In genomic region chr20:62217913-62218773, GRCh38 we compare ENCODE assay signal across 20 cellular contexts. TPM values are rescaled to one million over a fixed set of nuclear protein-coding genes. Genes with fewer than 3 reads are reported as not detected.
DNase-seq lines count a peak whose midpoint lies in the region; ATAC-seq, FAIRE-seq and TF ChIP-seq lines count a peak whose summit lies in the region.
"Had no signal": no experiment of that assay in that cellular context is flagged by ENCODE, and none has a peak within 500 bp of the region (broad histone marks: within the 10 kb centered on the region; RNA-seq: fewer than 3 reads in every experiment).

No MANE protein-coding gene starts in this region.

- no peak overlapping the region for H3K4me3 ChIP-seq in HepG2 (replicated peaks in 1 of 3; ENCODE audit: insufficient read depth in 1 of 3, low read depth in 2 of 3, low read length in 3 of 3)
- no peak overlapping the region for H3K4me3 ChIP-seq in right lobe of liver
- H3K4me3 ChIP-seq: PC-9 had no signal

- H3K27ac ChIP-seq in HepG2 (ENCODE audit: extremely low read length, insufficient read depth, low read length) (no peak overlapping the region), right lobe of liver (no peak overlapping the region)
- H3K27ac ChIP-seq: PC-9 had no signal

- TF ChIP-seq CTCF in HepG2 (CRISPR knock-in tag; IDR thresholded peaks at IDR 0.05) (no peak), right lobe of liver (IDR thresholded peaks at IDR 0.05) (no peak), brain (conservative IDR thresholded peaks at IDR 0.05) (no peak), natural killer cell (IDR thresholded peaks at IDR 0.05) (no peak)

- no peak for TF ChIP-seq RAD21 in HepG2 (CRISPR knock-in tag; IDR thresholded peaks at IDR 0.05)

- ATAC-seq in HepG2 (no peak), right lobe of liver (no peak), natural killer cell (no peak), GM21390 (IDR thresholded peaks at IDR 0.05; ENCODE audit: unreplicated experiment) (no peak), GM18502 (IDR thresholded peaks at IDR 0.05; ENCODE audit: poor library complexity, unreplicated experiment) (no peak)

- TF ChIP-seq EP300 in HepG2 (IDR thresholded peaks at IDR 0.05; ENCODE audit: low read depth in 2 of 2, low read length in 2 of 2) = no peak
- TF ChIP-seq EP300 in HepG2 (CRISPR knock-in tag; IDR thresholded peaks at IDR 0.05; ENCODE audit: borderline replicate concordance) = no peak

- H3K4me1 ChIP-seq in HepG2 (ENCODE audit: insufficient read depth, low read length) = peaks cover 41% of the 10 kb centered on the region
- H3K4me1 ChIP-seq in right lobe of liver = peaks cover 0 to 9% (median 0%) of the 10 kb centered on the region in 4 donors

- no peak for TF ChIP-seq POLR2A in HepG2 (IDR thresholded peaks at IDR 0.05; ENCODE audit: insufficient read depth in 1 of 2, low read depth in 2 of 2, low read length in 2 of 2)
- no peak for TF ChIP-seq POLR2A in right lobe of liver (IDR thresholded peaks at IDR 0.05)

- no peaks in the 10 kb centered on the region for H3K36me3 ChIP-seq in HepG2 (replicated peaks in 1 of 2; ENCODE audit: control insufficient read depth in 1 of 2, insufficient read depth in 2 of 2, low read length in 2 of 2)
- H3K36me3 ChIP-seq in right lobe of liver = no peaks in the 10 kb centered on the region

- no peak overlapping the region for H3K9ac ChIP-seq in HepG2 (ENCODE audit: insufficient read depth, low read depth, low read length)

- H3K9me3 ChIP-seq in HepG2 (ENCODE audit: low read length) = no peaks in the 10 kb centered on the region
- H3K9me3 ChIP-seq in right lobe of liver = no peaks in the 10 kb centered on the region

- FAIRE-seq in HepG2 (lab: Jason Lieb, UNC) = no peak
- FAIRE-seq: GM12892 had no signal

- peaks cover 62 to 87% of the 10 kb centered on the region in 2 experiments for H3K27me3 ChIP-seq in HepG2 (ENCODE audit: control insufficient read depth in 1 of 2, insufficient read depth in 2 of 2, low read length in 2 of 2)
- peaks cover 0 to 13% of the 10 kb centered on the region in 2 donors for H3K27me3 ChIP-seq in right lobe of liver

- WGBS in HepG2 (ENCODE audit: low lambda C conversion rate) = 21% methylated on average over 14 of the region's 38 CpGs
- WGBS in right lobe of liver (ENCODE audit: insufficient coverage, low coverage, low lambda C conversion rate, missing lambda C conversion rate) = 35% methylated on average over 8 of the region's 38 CpGs

- H4K20me1 ChIP-seq in HepG2 (ENCODE audit: insufficient read depth, low read length) = peaks cover 32% of the 10 kb centered on the region; the same call in 1 of the 2 replicates

- H3K79me2 ChIP-seq in HepG2 (ENCODE audit: insufficient read depth, low read length) = no peaks in the 10 kb centered on the region

- POLR2A ChIA-PET in HepG2 (lab: Yijun Ruan, JAX) = no interaction called here

- no peak overlapping the region for H3K4me2 ChIP-seq in HepG2 (ENCODE audit: low read depth, low read length)
- H3K4me2 ChIP-seq: PC-9 had no signal

- H3K27me3 Mint-ChIP-seq in brain = peaks cover 43% of the 10 kb centered on the region
- peaks cover 14 to 39% of the 10 kb centered on the region in 2 donors for H3K27me3 Mint-ChIP-seq in natural killer cell (ENCODE audit: low read depth in 2 of 2)

- in situ Hi-C loops in HepG2 (cut with HindIII; ENCODE audit: extremely low pct_ligation_motif_present, low pct_unique_long_range_greater_than_20kb) = no loop called here

- no TSS peak for BruUV-seq in HepG2 (replicated peaks; lab: Mats Ljungman, UMichigan)

- CTCF ChIA-PET in HepG2 (lab: Yijun Ruan, JAX; ENCODE audit: low intra/inter-chr PET ratio, low total read pairs) = no interaction called here

- H3K36me3 Mint-ChIP-seq in brain (no peaks in the 10 kb centered on the region), natural killer cell (no peaks in the 10 kb centered on the region)
- H3K36me3 Mint-ChIP-seq: CD8-positive, alpha-beta memory T cell; IgD-negative memory B cell had no signal

- H3K27ac Mint-ChIP-seq in brain (no peak overlapping the region), natural killer cell (no peak overlapping the region)
- H3K27ac Mint-ChIP-seq: IgD-negative memory B cell had no signal

- H3K4me3 Mint-ChIP-seq in brain = peak overlapping the region; percentile 61 to 86 (median 77)
- peak overlapping the region; percentile 37 for H3K4me3 Mint-ChIP-seq in natural killer cell

- no peak overlapping the region for H2AFZ ChIP-seq in HepG2 (ENCODE audit: low read length)
- H2AFZ ChIP-seq: PC-9 had no signal

- H3K9me3 Mint-ChIP-seq in brain (peaks cover 0 to 2% (median 0%) of the 10 kb centered on the region in 5 experiments), natural killer cell (no peaks in the 10 kb centered on the region)
- H3K9me3 Mint-ChIP-seq: CD8-positive, alpha-beta memory T cell; IgD-negative memory B cell had no signal

- intact Hi-C loops in HepG2 (cut with micrococcal nuclease; ENCODE audit: unreplicated experiment) (no loop called here), right lobe of liver (cut with DNase I) (no loop called here), natural killer cell (cut with micrococcal nuclease) (no loop called here)

- H3K4me1 Mint-ChIP-seq in brain = peaks cover 16% of the 10 kb centered on the region
- peaks cover 0 to 4% of the 10 kb centered on the region in 2 donors for H3K4me1 Mint-ChIP-seq in natural killer cell

- DNase-seq in HepG2 (ENCODE audit: low spot score) (no peak), right lobe of liver (no peak), natural killer cell (no peak), SK-N-DZ (ENCODE audit: low spot score) (no peak), COR-L47 (lab: John Stamatoyannopoulos, UW) (no peak)
- DNase-seq: 8988T; CD8-positive, alpha-beta memory T cell; DMS 273 treated with DMSO at 0.1 percent for 48 hours; HCEC 1CT; MV-4-11; NCI-H1436 treated with DMSO at 0.1 percent for 48 hours; PC-9 had no signal

RNA-seq across cellular contexts. Expression of gene HRH3, which starts 1.9 kb away (rescaled TPM):
- total RNA-seq in HepG2 (2016; rRNA removed; fragmentation: Illumina TruSeq; extraction: Trizol) = 0.10 and 0.18 TPM in 2 replicates
- 0.10 TPM in 1 of 2 replicates, not detected in the other for total RNA-seq in HepG2 (2016; cell fraction: cytosol; rRNA removed; fragmentation: Illumina TruSeq; extraction: Trizol; ENCODE audit: low read depth)
- 0.06 TPM in 1 of 2 replicates, not detected in the other for total RNA-seq in HepG2 (2016; cell fraction: insoluble cytoplasmic fraction; rRNA removed; fragmentation: Illumina TruSeq; extraction: Trizol)
- 0.12 and 0.14 TPM in 2 replicates for total RNA-seq in HepG2 (2016; cell fraction: membrane; rRNA removed; fragmentation: Illumina TruSeq; extraction: Trizol)
- not detected in 2 replicates for total RNA-seq in HepG2 (2016; cell fraction: nucleus; rRNA removed; fragmentation: Illumina TruSeq; extraction: Trizol)
- polyA plus RNA-seq in HepG2 (2011; rRNA removed) = not detected in 2 replicates
- polyA plus RNA-seq in HepG2 (2011; cell fraction: cytosol; rRNA removed) = not detected in 2 replicates
- polyA plus RNA-seq in HepG2 (2011; cell fraction: nucleus; rRNA removed) = not detected in 2 replicates
- polyA plus RNA-seq in HepG2 (2012) = 0.08 TPM in 1 of 2 replicates, not detected in the other
- polyA plus RNA-seq in HepG2 (2016; cell fraction: cytosol; fragmentation: Illumina TruSeq; extraction: Trizol; ENCODE audit: low read depth) = 0.08 TPM in 1 of 2 replicates, not detected in the other
- 0.34 TPM in 1 of 2 replicates, not detected in the other for polyA plus RNA-seq in HepG2 (2016; cell fraction: insoluble cytoplasmic fraction; fragmentation: Illumina TruSeq; extraction: Trizol; ENCODE audit: low read depth)
- 0.17 TPM in 2 replicates for polyA plus RNA-seq in HepG2 (2016; cell fraction: membrane; fragmentation: Illumina TruSeq; extraction: Trizol; ENCODE audit: low read depth)
- not detected in 2 replicates for polyA plus RNA-seq in HepG2 (2016; cell fraction: nucleus; fragmentation: Illumina TruSeq; extraction: Trizol; ENCODE audit: insufficient read depth, low read depth)
- polyA minus RNA-seq in HepG2 (2011; rRNA and poly(A)+ RNA removed; ENCODE audit: low replicate concordance) = not detected in 2 replicates
- not detected in 2 replicates for polyA minus RNA-seq in HepG2 (2011; cell fraction: cytosol; rRNA and poly(A)+ RNA removed)
- not detected in 2 replicates for polyA minus RNA-seq in HepG2 (2011; cell fraction: nucleus; rRNA and poly(A)+ RNA removed)
- total RNA-seq in right lobe of liver = not detected
- polyA plus RNA-seq in brain (ENCODE audit: insufficient read depth, low read depth, low replicate concordance) = 30.9 TPM
- not detected for total RNA-seq in natural killer cell
- polyA plus RNA-seq in SK-N-DZ (2014; cell fraction: cytosol; rRNA removed) = 25.7 and 26.4 TPM in 2 replicates
- 47.8 and 48.8 TPM in 2 replicates for polyA plus RNA-seq in SK-N-DZ (2014; cell fraction: nucleus; rRNA removed)
- total RNA-seq: CD8-positive, alpha-beta memory T cell; HT-29; PC-9; SK-MEL-5 had no signal
- polyA plus RNA-seq: BJ; CD8-positive, alpha-beta memory T cell; IgD-negative memory B cell had no signal

RNA-seq across cellular contexts. Expression of gene OSBPL2, which starts 20.2 kb away (rescaled TPM):
- total RNA-seq in HepG2 (2016; rRNA removed; fragmentation: Illumina TruSeq; extraction: Trizol) (37.4 and 41.5 TPM in 2 replicates), right lobe of liver (10 to 100 TPM; 15.6 to 27.8 (median 21.2) TPM), natural killer cell (100 to 1,000 TPM in 2 of 3 donors, 10 to 100 TPM in 1; 77.9 to 112 (median 104) TPM)
- total RNA-seq in HepG2 (2016; cell fraction: cytosol; rRNA removed; fragmentation: Illumina TruSeq; extraction: Trizol; ENCODE audit: low read depth) = 19.3 and 19.7 TPM in 2 replicates
- 37.3 and 39.8 TPM in 2 replicates for total RNA-seq in HepG2 (2016; cell fraction: insoluble cytoplasmic fraction; rRNA removed; fragmentation: Illumina TruSeq; extraction: Trizol)
- total RNA-seq in HepG2 (2016; cell fraction: membrane; rRNA removed; fragmentation: Illumina TruSeq; extraction: Trizol) = 18.5 and 19.9 TPM in 2 replicates
- 31.6 and 31.7 TPM in 2 replicates for total RNA-seq in HepG2 (2016; cell fraction: nucleus; rRNA removed; fragmentation: Illumina TruSeq; extraction: Trizol)
- polyA plus RNA-seq in HepG2 (2011; rRNA removed) (18.5 and 20.5 TPM in 2 replicates), brain (ENCODE audit: insufficient read depth, low read depth, low replicate concordance) (54.9 TPM)
- polyA plus RNA-seq in HepG2 (2011; cell fraction: cytosol; rRNA removed) = 11.8 and 12.2 TPM in 2 replicates
- polyA plus RNA-seq in HepG2 (2011; cell fraction: nucleus; rRNA removed) = 64.3 and 72.2 TPM in 2 replicates
- polyA plus RNA-seq in HepG2 (2012) = 29.8 and 30.8 TPM in 2 replicates
- polyA plus RNA-seq in HepG2 (2016; cell fraction: cytosol; fragmentation: Illumina TruSeq; extraction: Trizol; ENCODE audit: low read depth) = 3.5 and 4.8 TPM in 2 replicates
- 31.7 and 35.2 TPM in 2 replicates for polyA plus RNA-seq in HepG2 (2016; cell fraction: insoluble cytoplasmic fraction; fragmentation: Illumina TruSeq; extraction: Trizol; ENCODE audit: low read depth)
- polyA plus RNA-seq in HepG2 (2016; cell fraction: membrane; fragmentation: Illumina TruSeq; extraction: Trizol; ENCODE audit: low read depth) = 9.5 and 9.7 TPM in 2 replicates
- polyA plus RNA-seq in HepG2 (2016; cell fraction: nucleus; fragmentation: Illumina TruSeq; extraction: Trizol; ENCODE audit: insufficient read depth, low read depth) = 69.1 and 71.6 TPM in 2 replicates
- polyA minus RNA-seq in HepG2 (2011; rRNA and poly(A)+ RNA removed; ENCODE audit: low replicate concordance) = 28.3 and 39.1 TPM in 2 replicates
- 11.3 and 14.2 TPM in 2 replicates for polyA minus RNA-seq in HepG2 (2011; cell fraction: cytosol; rRNA and poly(A)+ RNA removed)
- 62.2 and 69.3 TPM in 2 replicates for polyA minus RNA-seq in HepG2 (2011; cell fraction: nucleus; rRNA and poly(A)+ RNA removed)
- polyA plus RNA-seq in SK-N-DZ (2014; cell fraction: cytosol; rRNA removed) = 28.1 and 29.7 TPM in 2 replicates
- polyA plus RNA-seq in SK-N-DZ (2014; cell fraction: nucleus; rRNA removed) = 48.6 and 51.1 TPM in 2 replicates

RNA-seq across cellular contexts. Expression of gene MTG2, which starts 35.3 kb away (rescaled TPM):
- total RNA-seq in HepG2 (2016; rRNA removed; fragmentation: Illumina TruSeq; extraction: Trizol) (31.3 and 37.8 TPM in 2 replicates), right lobe of liver (10 to 100 TPM; 27.0 to 45.6 (median 31.8) TPM), natural killer cell (10 to 100 TPM; 16.8 to 25.8 (median 25.3) TPM)
- 14.9 and 15.3 TPM in 2 replicates for total RNA-seq in HepG2 (2016; cell fraction: cytosol; rRNA removed; fragmentation: Illumina TruSeq; extraction: Trizol; ENCODE audit: low read depth)
- 30.0 and 35.2 TPM in 2 replicates for total RNA-seq in HepG2 (2016; cell fraction: insoluble cytoplasmic fraction; rRNA removed; fragmentation: Illumina TruSeq; extraction: Trizol)
- total RNA-seq in HepG2 (2016; cell fraction: membrane; rRNA removed; fragmentation: Illumina TruSeq; extraction: Trizol) = 20.4 and 23.8 TPM in 2 replicates
- 23.8 and 28.4 TPM in 2 replicates for total RNA-seq in HepG2 (2016; cell fraction: nucleus; rRNA removed; fragmentation: Illumina TruSeq; extraction: Trizol)
- polyA plus RNA-seq in HepG2 (2011; rRNA removed) (20.4 and 22.5 TPM in 2 replicates), brain (ENCODE audit: insufficient read depth, low read depth, low replicate concordance) (47.9 TPM)
- 19.5 and 23.4 TPM in 2 replicates for polyA plus RNA-seq in HepG2 (2011; cell fraction: cytosol; rRNA removed)
- polyA plus RNA-seq in HepG2 (2011; cell fraction: nucleus; rRNA removed) = 31.1 and 31.2 TPM in 2 replicates
- polyA plus RNA-seq in HepG2 (2012) = 21.4 and 26.9 TPM in 2 replicates
- 13.5 and 13.6 TPM in 2 replicates for polyA plus RNA-seq in HepG2 (2016; cell fraction: cytosol; fragmentation: Illumina TruSeq; extraction: Trizol; ENCODE audit: low read depth)
- polyA plus RNA-seq in HepG2 (2016; cell fraction: insoluble cytoplasmic fraction; fragmentation: Illumina TruSeq; extraction: Trizol; ENCODE audit: low read depth) = 33.7 and 36.3 TPM in 2 replicates
- polyA plus RNA-seq in HepG2 (2016; cell fraction: membrane; fragmentation: Illumina TruSeq; extraction: Trizol; ENCODE audit: low read depth) = 18.0 and 19.8 TPM in 2 replicates
- polyA plus RNA-seq in HepG2 (2016; cell fraction: nucleus; fragmentation: Illumina TruSeq; extraction: Trizol; ENCODE audit: insufficient read depth, low read depth) = 87.6 and 92.7 TPM in 2 replicates
- polyA minus RNA-seq in HepG2 (2011; rRNA and poly(A)+ RNA removed; ENCODE audit: low replicate concordance) = 27.2 and 36.2 TPM in 2 replicates
- polyA minus RNA-seq in HepG2 (2011; cell fraction: cytosol; rRNA and poly(A)+ RNA removed) = 13.0 and 15.4 TPM in 2 replicates
- 16.7 and 20.9 TPM in 2 replicates for polyA minus RNA-seq in HepG2 (2011; cell fraction: nucleus; rRNA and poly(A)+ RNA removed)
- 39.2 and 49.2 TPM in 2 replicates for polyA plus RNA-seq in SK-N-DZ (2014; cell fraction: cytosol; rRNA removed)
- polyA plus RNA-seq in SK-N-DZ (2014; cell fraction: nucleus; rRNA removed) = 24.7 and 44.5 TPM in 2 replicates
